Comparison of ENCODE assay signal across 17 cellular contexts in the genomic region with DNA sequence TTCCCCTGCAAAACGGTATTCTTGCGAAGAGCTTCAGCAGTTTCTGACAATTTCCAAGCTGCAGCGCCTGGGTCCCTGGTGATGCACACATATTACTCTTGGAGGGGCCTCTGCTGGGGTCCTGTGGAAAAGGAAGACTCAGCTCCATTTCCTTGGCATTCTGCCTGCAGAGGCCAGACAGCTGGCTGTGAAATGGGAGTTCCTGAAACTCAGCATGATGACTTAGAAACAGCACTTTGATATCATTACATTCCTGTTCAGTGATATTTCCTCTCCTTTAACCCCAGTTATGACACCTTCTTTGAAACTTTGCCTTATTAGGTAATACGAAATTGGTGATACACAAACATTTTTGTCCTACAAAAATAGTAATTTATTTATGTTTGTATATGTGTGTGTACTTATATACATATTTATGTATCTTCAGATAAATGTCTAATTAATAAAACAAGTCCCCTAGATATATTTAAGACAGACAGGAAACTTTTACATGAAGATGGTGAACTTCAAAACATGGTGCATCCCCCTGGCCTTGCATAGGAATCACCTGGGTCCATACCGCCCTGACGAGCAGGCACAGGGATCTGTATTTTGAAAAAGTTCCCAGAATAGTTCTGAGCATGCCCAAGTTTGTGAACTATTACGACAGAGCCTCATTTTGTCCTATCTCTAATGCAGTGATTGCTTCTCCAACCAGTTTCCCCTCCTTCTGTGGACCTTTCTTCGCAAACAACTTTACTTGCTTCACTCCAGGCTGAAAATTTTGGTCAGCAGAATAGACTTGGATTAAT.
DNase-seq lines count a peak whose midpoint lies in the region; ATAC-seq, FAIRE-seq and TF ChIP-seq lines count a peak whose summit lies in the region.
"Had no signal": no experiment of that assay in that cellular context is flagged by ENCODE, and none has a peak within 500 bp of the region (broad histone marks: within the 10 kb centered on the region; RNA-seq: fewer than 3 reads in every experiment).

No MANE protein-coding gene starts in this region.

- H3K27me3 ChIP-seq in bronchial epithelial cell (ENCODE audit: control insufficient read depth, insufficient read depth, low read length) = no peaks in the 10 kb centered on the region
- H3K27me3 ChIP-seq: right atrium auricular region, upper lobe of right lung had no signal

- ATAC-seq in GM18505 (IDR thresholded peaks at IDR 0.05; ENCODE audit: unreplicated experiment) = no peak
- ATAC-seq: stimulated activated memory B cell treated with anti-CD40 and anti-IgM and Interleukin-4, amounts not matched to agents 10 μg/mL and 1 μg/mL and 100 μg/mL, for 72 hours; upper lobe of right lung had no signal

- no peak overlapping the region for H3K4me3 ChIP-seq in bronchial epithelial cell (ENCODE audit: low read depth, low read length)
- H3K4me3 ChIP-seq: right atrium auricular region, upper lobe of right lung had no signal

- no peak for TF ChIP-seq POLR2A in GM18505 (IDR thresholded peaks at IDR 0.05; ENCODE audit: borderline replicate concordance, extremely low read depth, insufficient read depth, insufficient read length)

- DNase-seq in AG08395 (ENCODE audit: low spot score) (peak; percentile 20), HT1080 (ENCODE audit: low read depth) (peak; percentile 74), bronchial epithelial cell (ENCODE audit: low read depth) (peak; percentile 79), left kidney (ENCODE audit: low read depth, low spot score) (peak; percentile 53), NCI-H345 (lab: John Stamatoyannopoulos, UW) (no peak), COR-L47 (lab: John Stamatoyannopoulos, UW) (no peak)
- DNase-seq in activated CD8-positive, alpha-beta memory T cell treated with anti-CD3 and anti-CD28 coated beads, Interleukin-2, amount 50 U/mL, for 4 hours = no peak
- DNase-seq: activated CD4-positive, alpha-beta T cell treated with anti-CD3 and anti-CD28 coated beads, Interleukin-2, amount 50 U/mL, for 4 hours; amygdala; foreskin melanocyte; NCI-H1048; NCI-H510A treated with DMSO at 0.1 percent for 48 hours; T-helper 9 cell; upper lobe of right lung had no signal

- no peak for FAIRE-seq in bronchial epithelial cell (lab: Jason Lieb, UNC)

- TF ChIP-seq CTCF in bronchial epithelial cell (IDR thresholded peaks at IDR 0.05; ENCODE audit: insufficient read depth, low read length, severe bottlenecking) = no peak

- no peaks in the 10 kb centered on the region for H3K36me3 ChIP-seq in bronchial epithelial cell (ENCODE audit: control insufficient read depth, insufficient read depth, low read length)
- H3K36me3 ChIP-seq: right atrium auricular region, upper lobe of right lung had no signal

Comparison
In these comparisons a context has a peak if more than half of its experiments do, and no peak if none do; other contexts are left out.
1. DNase-seq: peak in AG08395 (single experiment), HT1080 (single experiment), bronchial epithelial cell (single experiment) and left kidney (single experiment); none in activated CD8-positive, alpha-beta memory T cell treated with anti-CD3 and anti-CD28 coated beads, Interleukin-2, amount 50 U/mL, for 4 hours (single experiment), NCI-H345 (single experiment) and COR-L47 (single experiment).